In genomic region chr19:57310792-57311191, GRCh38 we compare ENCODE assay signal across 29 cellular contexts.
"Had no signal": no experiment of that assay in that cellular context is flagged by ENCODE, and none has a peak within 500 bp of the region (broad histone marks: within the 10 kb centered on the region; RNA-seq: fewer than 3 reads in every experiment).

No MANE protein-coding gene starts in this region.

- H3K27me3 ChIP-seq: brain microvascular endothelial cell, dorsolateral prefrontal cortex, esophagus muscularis mucosa, gastroesophageal sphincter, heart right ventricle had no signal

- DNase-seq: activated CD4-positive, alpha-beta memory T cell treated with anti-CD3 and anti-CD28 coated beads for 36 hours; activated CD4-positive, alpha-beta T cell treated with anti-CD3 and anti-CD28 coated beads for 36 hours; activated CD4-positive, alpha-beta T cell treated with anti-CD3 and anti-CD28 coated beads, Interleukin-2, amount 10 ng/mL, durations not matched to agents 24 days and 14 days; activated CD4-positive, CD25-positive, alpha-beta regulatory T cell; activated CD4-positive, CD25-positive, alpha-beta regulatory T cell treated with anti-CD3 and anti-CD28 coated beads, Interleukin-2, amount 50 U/mL, for 72 hours; activated CD8-positive, alpha-beta memory T cell treated with anti-CD3 and anti-CD28 coated beads, Interleukin-2, amount 10 ng/mL, durations not matched to agents 7 days and 5 days; activated CD8-positive, alpha-beta memory T cell treated with anti-CD3 and anti-CD28 coated beads, Interleukin-2, amount 50 U/mL, for 4 hours; activated CD8-positive, alpha-beta T cell treated with anti-CD3 and anti-CD28 coated beads, Interleukin-2, amount 10 ng/mL, durations not matched to agents 7 days and 5 days; activated effector memory CD4-positive, alpha-beta T cell treated with Interleukin-2 at 50 U/mL for 16 hours; activated gamma-delta T cell treated with Interleukin-2 at 50 U/mL for 16 hours; activated naive CD4-positive, alpha-beta T cell treated with anti-CD3 and anti-CD28 coated beads, Interleukin-2, amount 50 U/mL, for 16 hours; activated naive CD4-positive, alpha-beta T cell treated with Interleukin-2 at 50 U/mL for 16 hours; activated T-cell treated with anti-CD3 and anti-CD28 coated beads, Interleukin-2, amount 50 U/mL, for 1 hour; amniotic stem cell; anterior cingulate cortex; brain microvascular endothelial cell; dorsolateral prefrontal cortex; effector memory CD4-positive, alpha-beta T cell; endodermal cell; foreskin keratinocyte; heart right ventricle; T-helper 1 cell; T-helper 17 cell; T1000 had no signal

- H3K4me1 ChIP-seq: esophagus muscularis mucosa, foreskin keratinocyte, heart right ventricle had no signal

- H3K36me3 ChIP-seq: brain microvascular endothelial cell, esophagus muscularis mucosa, heart right ventricle had no signal

- ATAC-seq: activated CD4-positive, alpha-beta T cell treated with anti-CD3 and anti-CD28 coated beads for 36 hours; activated CD8-positive, alpha-beta memory T cell treated with anti-CD3 and anti-CD28 coated beads, Interleukin-2, amount 10 ng/mL, durations not matched to agents 7 days and 5 days; activated CD8-positive, alpha-beta T cell treated with anti-CD3 and anti-CD28 coated beads, Interleukin-2, amount 10 ng/mL, durations not matched to agents 7 days and 5 days; activated T-helper 17 cell treated with anti-CD3 and anti-CD28 coated beads, Interleukin-2, amount 50 U/mL, for 72 hours; foreskin keratinocyte; gastroesophageal sphincter; heart right ventricle; T-helper 17 cell had no signal

- H3K27ac ChIP-seq: brain microvascular endothelial cell, coronary artery, dorsolateral prefrontal cortex, esophagus muscularis mucosa, foreskin keratinocyte, gastroesophageal sphincter, heart right ventricle had no signal

- FAIRE-seq: astrocyte had no signal

- H3K4me3 ChIP-seq: coronary artery, dorsolateral prefrontal cortex, esophagus muscularis mucosa, gastroesophageal sphincter, heart right ventricle had no signal

- H3K9me3 ChIP-seq: esophagus muscularis mucosa, gastroesophageal sphincter had no signal
